17 cellular contexts compared by ENCODE assay signal in the genomic region with DNA sequence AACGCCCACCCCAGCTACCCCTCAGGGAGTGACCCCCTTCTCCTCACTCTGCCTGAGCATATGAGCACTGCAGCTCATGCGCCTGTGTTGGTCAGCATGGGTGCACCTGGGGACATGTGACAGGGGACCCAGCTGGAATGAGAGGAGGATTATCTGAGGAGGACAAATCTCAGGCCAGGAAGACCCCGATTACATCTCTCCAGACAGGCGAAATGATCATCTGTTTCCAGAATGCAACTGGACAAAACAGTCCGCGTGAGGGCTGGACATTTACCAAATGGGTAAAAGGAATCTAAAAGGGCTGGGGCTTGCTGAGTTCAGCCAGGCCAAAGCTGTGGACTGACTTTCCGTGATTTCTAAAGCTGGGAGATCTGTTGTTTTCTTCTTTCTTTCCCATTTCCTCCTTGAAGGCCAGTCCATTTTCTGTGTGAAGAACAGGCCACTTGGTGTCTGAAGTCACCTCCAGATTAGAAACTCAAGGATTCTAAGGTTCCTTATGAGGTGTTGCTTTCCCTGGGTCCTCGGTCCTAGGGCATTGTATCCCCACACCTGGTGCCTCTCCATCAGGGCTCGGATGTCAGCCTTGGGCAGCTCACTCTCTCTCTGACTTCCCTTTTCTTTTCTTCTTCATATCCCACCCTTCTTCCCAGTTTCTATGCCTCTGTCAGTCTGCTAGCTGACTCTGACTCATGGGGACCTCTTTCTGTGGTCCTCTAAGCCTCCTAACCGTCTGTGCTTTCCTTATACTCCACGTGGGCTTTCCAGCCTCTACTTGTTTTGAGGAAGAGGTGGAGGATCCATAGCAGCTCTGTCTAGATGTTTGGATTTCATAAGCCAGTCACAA. TPM values are rescaled to one million over a fixed set of nuclear protein-coding genes. Genes with fewer than 3 reads are reported as not detected.
DNase-seq lines count a peak whose midpoint lies in the region; TF ChIP-seq lines count a peak whose summit lies in the region.
"Had no signal": no experiment of that assay in that cellular context is flagged by ENCODE, and none has a peak within 500 bp of the region (broad histone marks: within the 10 kb centered on the region; RNA-seq: fewer than 3 reads in every experiment).

No MANE protein-coding gene starts in this region.

- DNase-seq in NCI-H82 (lab: John Stamatoyannopoulos, UW), result peak; percentile 47
- no peak for DNase-seq in NCI-H82 treated with DMSO at 0.1 percent for 48 hours (lab: John Stamatoyannopoulos, UW; ENCODE audit: unreplicated experiment)
- peak; percentile 66 to 94 for DNase-seq in fibroblast of lung (ENCODE audit: low read depth in 2 of 2)
- peak; percentile 62 for DNase-seq in myocyte (ENCODE audit: low read depth)
- no peak for DNase-seq in transverse colon
- no peak for DNase-seq in activated naive CD8-positive, alpha-beta T cell treated with anti-CD3 and anti-CD28 coated beads for 36 hours
- DNase-seq in activated CD4-positive, CD25-positive, alpha-beta regulatory T cell treated with anti-CD3 and anti-CD28 coated beads, Interleukin-2, amount 50 U/mL, for 72 hours, result no peak
- no peak for DNase-seq in GM10248 (ENCODE audit: extremely low spot score)
- DNase-seq: 8988T; activated CD4-positive, alpha-beta memory T cell treated with anti-CD3 and anti-CD28 coated beads, Interleukin-2, amount 10 ng/mL, durations not matched to agents 7 days and 5 days; DMS79; KG1; NCI-H510A; stimulated activated CD4-positive, alpha-beta T cell treated with anti-CD3 and anti-CD28 coated beads, Interleukin-12 subunit alpha, Interleukin-12 subunit beta, amount 100 ng/mL, for 4 hours had no signal

- H3K36me3 Mint-ChIP-seq in activated naive CD8-positive, alpha-beta T cell treated with anti-CD3 and anti-CD28 coated beads for 36 hours, result no peaks in the 10 kb centered on the region
- H3K36me3 Mint-ChIP-seq: activated naive CD4-positive, alpha-beta T cell treated with anti-CD3 and anti-CD28 coated beads, Interleukin-2, amount 50 U/mL, for 72 hours had no signal

- H3K27ac ChIP-seq in fibroblast of lung (ENCODE audit: insufficient read depth, low read length), result peak overlapping the region; percentile 46
- peak overlapping the region; percentile 61 to 78 (median 68) for H3K27ac ChIP-seq in transverse colon
- H3K27ac ChIP-seq: SK-N-MC had no signal

- H3K9me3 ChIP-seq in fibroblast of lung (ENCODE audit: control insufficient read depth, insufficient read depth, low read depth, low read length) (no peaks in the 10 kb centered on the region), transverse colon (no peaks in the 10 kb centered on the region)

- intact Hi-C loops in transverse colon (cut with DNase I; ENCODE audit: low total_unique reads), result no loop called here

- TF ChIP-seq CTCF in fibroblast of lung (conservative IDR thresholded peaks at IDR 0.05 in 1 of 2, IDR thresholded peaks at IDR 0.05 in 1 of 2; ENCODE audit: low read depth in 1 of 2, low read length in 2 of 2), result no peak
- TF ChIP-seq CTCF in transverse colon (IDR thresholded peaks at IDR 0.05), result no peak
- TF ChIP-seq CTCF in GM10248 (IDR thresholded peaks at IDR 0.05; ENCODE audit: control extremely low read depth, extremely low read depth, low read depth, missing control alignments), result no peak

- H3K4me1 ChIP-seq in fibroblast of lung (ENCODE audit: control insufficient read depth, extremely low read depth, insufficient read depth, low read length) (peaks cover 25% of the 10 kb centered on the region), transverse colon (peaks cover 4 to 53% (median 19%) of the 10 kb centered on the region in 4 donors)

- no peak for TF ChIP-seq EP300 in transverse colon (IDR thresholded peaks at IDR 0.05; ENCODE audit: low read depth)

- no peaks in the 10 kb centered on the region for H3K9me3 Mint-ChIP-seq in activated naive CD8-positive, alpha-beta T cell treated with anti-CD3 and anti-CD28 coated beads for 36 hours
- H3K9me3 Mint-ChIP-seq: activated CD4-positive, alpha-beta memory T cell treated with anti-CD3 and anti-CD28 coated beads, Interleukin-2, amount 10 ng/mL, durations not matched to agents 7 days and 5 days; activated naive CD4-positive, alpha-beta T cell treated with anti-CD3 and anti-CD28 coated beads, Interleukin-2, amount 50 U/mL, for 72 hours had no signal

- in situ Hi-C loops in transverse colon (cut with MboI; ENCODE audit: low pct_ligation_motif_present in 1 of 4, low pct_unique_long_range_greater_than_20kb in 1 of 4, low sequenced_read_pairs in 3 of 4), result no loop called here

- no peak overlapping the region for H3K27ac Mint-ChIP-seq in activated naive CD8-positive, alpha-beta T cell treated with anti-CD3 and anti-CD28 coated beads for 36 hours
- H3K27ac Mint-ChIP-seq: activated CD4-positive, alpha-beta memory T cell treated with anti-CD3 and anti-CD28 coated beads, Interleukin-2, amount 10 ng/mL, durations not matched to agents 7 days and 5 days had no signal

- no peak for TF ChIP-seq POLR2A in transverse colon (IDR thresholded peaks at IDR 0.05)

- CTCF ChIA-PET in GM10248 (lab: Yijun Ruan, JAX), result interaction anchor here (0.9 to 2.3 kb wide), 7 partner anchors 10 to 67 kb away, joined by 3 to 9 read pairs (median 3); no protein-coding TSS in a partner anchor

- 33 to 73% methylated on average over 3 to 10 of the region's 11 CpGs for WGBS in transverse colon (ENCODE audit: low coverage in 1 of 2), 2 donors

- H3K9ac ChIP-seq in fibroblast of lung (ENCODE audit: insufficient read depth, low read length), result peak overlapping the region; percentile 34

- H3K27me3 ChIP-seq in fibroblast of lung (ENCODE audit: control insufficient read depth, insufficient read depth, low read length) (no peaks in the 10 kb centered on the region), transverse colon (no peaks in the 10 kb centered on the region)

- POLR2A ChIA-PET in GM10248 (lab: Yijun Ruan, JAX), result interaction anchor here (0.6 to 0.9 kb wide), 3 partner anchors 15 to 100 kb away, joined by 3 to 8 read pairs (median 3); no protein-coding TSS in a partner anchor

- no peaks in the 10 kb centered on the region for H3K79me2 ChIP-seq in fibroblast of lung (ENCODE audit: control insufficient read depth, insufficient read depth, low read length)

- H3K4me3 ChIP-seq in fibroblast of lung (replicated peaks in 1 of 4; ENCODE audit: control extremely low read depth in 1 of 4, insufficient read depth in 1 of 4, low read depth in 3 of 4, low read length in 4 of 4) (peak overlapping the region in 2 of 4 experiments; percentile 8 to 18), transverse colon (no peak overlapping the region)
- H3K4me3 ChIP-seq: SK-N-MC had no signal

- no peaks in the 10 kb centered on the region for H3K4me1 Mint-ChIP-seq in activated naive CD8-positive, alpha-beta T cell treated with anti-CD3 and anti-CD28 coated beads for 36 hours

- H2AFZ ChIP-seq in fibroblast of lung (ENCODE audit: low read length), result peak overlapping the region; percentile 1

- H3K36me3 ChIP-seq in fibroblast of lung (ENCODE audit: control insufficient read depth, insufficient read depth, low read length) (no peaks in the 10 kb centered on the region), transverse colon (no peaks in the 10 kb centered on the region)

- H3K4me3 Mint-ChIP-seq in activated naive CD8-positive, alpha-beta T cell treated with anti-CD3 and anti-CD28 coated beads for 36 hours, result no peak overlapping the region
- H3K4me3 Mint-ChIP-seq: activated CD4-positive, alpha-beta memory T cell treated with anti-CD3 and anti-CD28 coated beads, Interleukin-2, amount 10 ng/mL, durations not matched to agents 7 days and 5 days had no signal

- H3K4me2 ChIP-seq in fibroblast of lung (ENCODE audit: extremely low read depth, insufficient read depth, low read length), result peak overlapping the region; percentile 79

- peaks cover 8% of the 10 kb centered on the region for H3K27me3 Mint-ChIP-seq in activated naive CD8-positive, alpha-beta T cell treated with anti-CD3 and anti-CD28 coated beads for 36 hours

- no peaks in the 10 kb centered on the region for H4K20me1 ChIP-seq in fibroblast of lung (ENCODE audit: control insufficient read depth, extremely low read depth, insufficient read depth, low read length)

RNA-seq across cellular contexts. Expression of a gene that starts 8.2 kb away (rescaled TPM):
- 110 and 132 TPM in 2 replicates for total RNA-seq in fibroblast of lung
- polyA plus RNA-seq in fibroblast of lung, result 28.5 and 63.1 TPM in 2 replicates
- polyA plus RNA-seq in fibroblast of lung (2012), result 36.1 and 77.6 TPM in 2 replicates
- polyA minus RNA-seq in fibroblast of lung (ENCODE audit: low replicate concordance), result 64.5 and 131 TPM in 2 replicates
- 12.9 and 14.2 TPM in 2 replicates for total RNA-seq in myocyte
- 14.9 TPM for polyA plus RNA-seq in myocyte (2012)
- 10 to 100 TPM; 17.7 to 79.9 (median 59.9) TPM for total RNA-seq in transverse colon
- total RNA-seq in activated naive CD8-positive, alpha-beta T cell treated with anti-CD3 and anti-CD28 coated beads for 36 hours, result 1 to 10 TPM; 5.9 to 6.2 TPM

RNA-seq across cellular contexts. Expression of a gene that starts 14.3 kb away (rescaled TPM):
- total RNA-seq in fibroblast of lung, result 6.7 and 9.9 TPM in 2 replicates
- 16.0 and 18.5 TPM in 2 replicates for polyA plus RNA-seq in fibroblast of lung
- polyA plus RNA-seq in fibroblast of lung (2012), result 20.7 and 25.8 TPM in 2 replicates
- polyA minus RNA-seq in fibroblast of lung (ENCODE audit: low replicate concordance), result 67.9 and 99.2 TPM in 2 replicates
- 15.7 and 16.0 TPM in 2 replicates for total RNA-seq in myocyte
- polyA plus RNA-seq in myocyte (2012), result 26.3 TPM
- 10 to 100 TPM; 23.5 to 52.0 (median 32.0) TPM for total RNA-seq in transverse colon
- total RNA-seq in activated naive CD8-positive, alpha-beta T cell treated with anti-CD3 and anti-CD28 coated beads for 36 hours, result 10 to 100 TPM; 28.4 to 30.2 TPM

RNA-seq across cellular contexts. Expression of a gene that starts 29.0 kb away (rescaled TPM):
- total RNA-seq in fibroblast of lung (104 and 116 TPM in 2 replicates), myocyte (218 and 227 TPM in 2 replicates), transverse colon (100 to 1,000 TPM; 197 to 971 (median 466) TPM)
- polyA plus RNA-seq in fibroblast of lung, result 364 and 413 TPM in 2 replicates
- 279 and 286 TPM in 2 replicates for polyA plus RNA-seq in fibroblast of lung (2012)
- polyA minus RNA-seq in fibroblast of lung (ENCODE audit: low replicate concordance), result 302 and 333 TPM in 2 replicates
- 251 TPM for polyA plus RNA-seq in myocyte (2012)
- total RNA-seq in activated naive CD8-positive, alpha-beta T cell treated with anti-CD3 and anti-CD28 coated beads for 36 hours, result 10 to 100 TPM; 45.2 to 45.7 TPM

RNA-seq across cellular contexts. Expression of a gene that starts 29.2 kb away (rescaled TPM):
- total RNA-seq in fibroblast of lung, result 7.1 and 8.0 TPM in 2 replicates
- 0.75 and 0.77 TPM in 2 replicates for polyA plus RNA-seq in fibroblast of lung
- polyA plus RNA-seq in fibroblast of lung (2012), result 2.0 and 2.1 TPM in 2 replicates
- 0.31 TPM in 1 of 2 replicates, not detected in the other for polyA minus RNA-seq in fibroblast of lung (ENCODE audit: low replicate concordance)
- 34.3 and 35.1 TPM in 2 replicates for total RNA-seq in myocyte
- polyA plus RNA-seq in myocyte (2012), result 10.3 TPM
- total RNA-seq in transverse colon, result 10 to 100 TPM; 14.7 to 30.4 (median 18.1) TPM
- 1 to 10 TPM; 2.5 to 3.1 TPM for total RNA-seq in activated naive CD8-positive, alpha-beta T cell treated with anti-CD3 and anti-CD28 coated beads for 36 hours

RNA-seq across cellular contexts. Expression of a gene that starts 32.8 kb away (rescaled TPM):
- total RNA-seq in fibroblast of lung (1.5 and 3.6 TPM in 2 replicates), myocyte (5.9 and 10.2 TPM in 2 replicates), transverse colon (100 to 1,000 TPM in 1 of 4 donors, 1 to 10 TPM in 3; 3.7 to 103 (median 6.0) TPM)
- 0.11 and 0.19 TPM in 2 replicates for polyA plus RNA-seq in fibroblast of lung
- 0.22 and 0.69 TPM in 2 replicates for polyA plus RNA-seq in fibroblast of lung (2012)
- polyA minus RNA-seq in fibroblast of lung (ENCODE audit: low replicate concordance), result 0.37 TPM in 1 of 2 replicates, not detected in the other
- polyA plus RNA-seq in myocyte (2012), result 2.1 TPM
- 1 to 10 TPM in 1 of 2 experiments, under 1 TPM in 1; 0.90 to 1.0 TPM for total RNA-seq in activated naive CD8-positive, alpha-beta T cell treated with anti-CD3 and anti-CD28 coated beads for 36 hours
- total RNA-seq: epithelial cell of proximal tubule had no signal

Comparison
In these comparisons a context has a peak if more than half of its experiments do, and no peak if none do; other contexts are left out.
1. DNase-seq: peak in NCI-H82 (single experiment), fibroblast of lung (2 of 2) and myocyte (single experiment); none in NCI-H82 treated with DMSO at 0.1 percent for 48 hours (single experiment), transverse colon (single experiment), activated naive CD8-positive, alpha-beta T cell treated with anti-CD3 and anti-CD28 coated beads for 36 hours (single experiment), activated CD4-positive, CD25-positive, alpha-beta regulatory T cell treated with anti-CD3 and anti-CD28 coated beads, Interleukin-2, amount 50 U/mL, for 72 hours (single experiment) and GM10248 (single experiment).